Comparison of ENCODE assay signal across 7 cellular contexts in genomic region chr9:104927216-104927911, GRCh38. TPM values are rescaled to one million over a fixed set of nuclear protein-coding genes. Genes with fewer than 3 reads are reported as not detected.
DNase-seq lines count a peak whose midpoint lies in the region; ATAC-seq and TF ChIP-seq lines count a peak whose summit lies in the region.

No MANE protein-coding gene starts in this region.

- no peaks in the 10 kb centered on the region for H3K9me3 Mint-ChIP-seq in activated T-helper 2 cell treated with anti-CD3 and anti-CD28 coated beads, Interferon-gamma antibody, Interleukin-2, Interleukin-4, amounts not matched to agents 10 μg/mL and 5 μg/mL and 100 μg/mL, durations not matched to agents 14 hours and 24 hours and 36 hours
- H3K9me3 Mint-ChIP-seq in nephron = no peaks in the 10 kb centered on the region

- H3K4me3 ChIP-seq in vagina = peak overlapping the region; percentile 76 to 89

- intact Hi-C loops in activated T-helper 2 cell treated with anti-CD3 and anti-CD28 coated beads, Interferon-gamma antibody, Interleukin-2, Interleukin-4, amounts not matched to agents 10 μg/mL and 5 μg/mL and 100 μg/mL, durations not matched to agents 14 hours and 24 hours and 36 hours (cut with micrococcal nuclease) = loop anchor here (5.0 to 10.0 kb wide), 3 partner anchors 67 to 315 kb away; partner anchors contain the start of gene SLC44A1
- intact Hi-C loops in vagina (cut with DNase I) = loop anchor here (5.0 to 10.0 kb wide), 2 partner anchors 137 to 230 kb away; no protein-coding TSS in a partner anchor

- peaks cover 5% of the 10 kb centered on the region for H3K4me1 Mint-ChIP-seq in activated T-helper 2 cell treated with anti-CD3 and anti-CD28 coated beads, Interferon-gamma antibody, Interleukin-2, Interleukin-4, amounts not matched to agents 10 μg/mL and 5 μg/mL and 100 μg/mL, durations not matched to agents 14 hours and 24 hours and 36 hours (ENCODE audit: low read depth)
- H3K4me1 Mint-ChIP-seq in nephron = peaks cover 30% of the 10 kb centered on the region

- H3K36me3 ChIP-seq in vagina = no peaks in the 10 kb centered on the region

- no peaks in the 10 kb centered on the region for H3K9me3 ChIP-seq in vagina

- TF ChIP-seq POLR2A in vagina (IDR thresholded peaks at IDR 0.05) = no peak

- H3K4me3 Mint-ChIP-seq in activated T-helper 2 cell treated with anti-CD3 and anti-CD28 coated beads, Interferon-gamma antibody, Interleukin-2, Interleukin-4, amounts not matched to agents 10 μg/mL and 5 μg/mL and 100 μg/mL, durations not matched to agents 14 hours and 24 hours and 36 hours (ENCODE audit: low read depth) = peak overlapping the region; percentile 72
- peak overlapping the region; percentile 97 to 99 (median 98) for H3K4me3 Mint-ChIP-seq in nephron

- H3K36me3 Mint-ChIP-seq in activated T-helper 2 cell treated with anti-CD3 and anti-CD28 coated beads, Interferon-gamma antibody, Interleukin-2, Interleukin-4, amounts not matched to agents 10 μg/mL and 5 μg/mL and 100 μg/mL, durations not matched to agents 14 hours and 24 hours and 36 hours (ENCODE audit: low read depth) = no peaks in the 10 kb centered on the region
- no peaks in the 10 kb centered on the region for H3K36me3 Mint-ChIP-seq in nephron (ENCODE audit: low read depth)

- DNase-seq in NCI-H1092 treated with DMSO at 0.1 percent for 48 hours (lab: John Stamatoyannopoulos, UW) (peak; percentile 38), foreskin melanocyte (peak; percentile 45), vagina (ENCODE audit: extremely low spot score in 2 of 2) (no peak), NCI-H1930 (lab: John Stamatoyannopoulos, UW) (no peak)
- DNase-seq in activated T-helper 2 cell treated with anti-CD3 and anti-CD28 coated beads, Interferon-gamma antibody, Interleukin-2, Interleukin-4, amounts not matched to agents 10 μg/mL and 5 μg/mL and 100 μg/mL, durations not matched to agents 14 hours and 24 hours and 36 hours (ENCODE audit: low spot score) = peak; percentile 10

- ATAC-seq in GM18517 (IDR thresholded peaks at IDR 0.05; ENCODE audit: unreplicated experiment) = peak; percentile 13

- H3K27ac Mint-ChIP-seq in activated T-helper 2 cell treated with anti-CD3 and anti-CD28 coated beads, Interferon-gamma antibody, Interleukin-2, Interleukin-4, amounts not matched to agents 10 μg/mL and 5 μg/mL and 100 μg/mL, durations not matched to agents 14 hours and 24 hours and 36 hours = no peak overlapping the region
- H3K27ac Mint-ChIP-seq in nephron = peak overlapping the region; percentile 26 to 95 (median 90)

- H3K4me1 ChIP-seq in vagina = peaks cover 38% of the 10 kb centered on the region

- peak overlapping the region; percentile 85 for H3K27ac ChIP-seq in vagina

- TF ChIP-seq CTCF in nephron (IDR thresholded peaks at IDR 0.05; ENCODE audit: unreplicated experiment in 3 of 3) = no peak
- TF ChIP-seq CTCF in vagina (IDR thresholded peaks at IDR 0.05) = no peak

- no peaks in the 10 kb centered on the region for H3K27me3 ChIP-seq in vagina

- H3K27me3 Mint-ChIP-seq in activated T-helper 2 cell treated with anti-CD3 and anti-CD28 coated beads, Interferon-gamma antibody, Interleukin-2, Interleukin-4, amounts not matched to agents 10 μg/mL and 5 μg/mL and 100 μg/mL, durations not matched to agents 14 hours and 24 hours and 36 hours (ENCODE audit: low read depth) = peaks cover 54% of the 10 kb centered on the region
- peaks cover 10% of the 10 kb centered on the region for H3K27me3 Mint-ChIP-seq in nephron (ENCODE audit: low read depth)

RNA-seq across cellular contexts. Expression of gene ABCA1, which starts 0.6 kb away (rescaled TPM):
- total RNA-seq in activated T-helper 2 cell treated with anti-CD3 and anti-CD28 coated beads, Interferon-gamma antibody, Interleukin-2, Interleukin-4, amounts not matched to agents 10 μg/mL and 5 μg/mL and 100 μg/mL, durations not matched to agents 14 hours and 24 hours and 36 hours = 0.14 TPM in 1 of 2 replicates, not detected in the other
- total RNA-seq in vagina = 30.7 TPM

Comparison
In these comparisons a context has a peak if more than half of its experiments do, and no peak if none do; other contexts are left out.
1. DNase-seq: peak in NCI-H1092 treated with DMSO at 0.1 percent for 48 hours (single experiment), activated T-helper 2 cell treated with anti-CD3 and anti-CD28 coated beads, Interferon-gamma antibody, Interleukin-2, Interleukin-4, amounts not matched to agents 10 μg/mL and 5 μg/mL and 100 μg/mL, durations not matched to agents 14 hours and 24 hours and 36 hours (single experiment) and foreskin melanocyte (single experiment); none in vagina (0 of 2) and NCI-H1930 (0 of 2).
2. RNA of gene ABCA1, which starts 0.6 kb away (total RNA-seq): 30.7 TPM in vagina (single experiment); 0.14 TPM in activated T-helper 2 cell treated with anti-CD3 and anti-CD28 coated beads, Interferon-gamma antibody, Interleukin-2, Interleukin-4, amounts not matched to agents 10 μg/mL and 5 μg/mL and 100 μg/mL, durations not matched to agents 14 hours and 24 hours and 36 hours; every median in the first group is over 10 times any median in the second.